9 cellular contexts compared by ENCODE assay signal in the genomic region with DNA sequence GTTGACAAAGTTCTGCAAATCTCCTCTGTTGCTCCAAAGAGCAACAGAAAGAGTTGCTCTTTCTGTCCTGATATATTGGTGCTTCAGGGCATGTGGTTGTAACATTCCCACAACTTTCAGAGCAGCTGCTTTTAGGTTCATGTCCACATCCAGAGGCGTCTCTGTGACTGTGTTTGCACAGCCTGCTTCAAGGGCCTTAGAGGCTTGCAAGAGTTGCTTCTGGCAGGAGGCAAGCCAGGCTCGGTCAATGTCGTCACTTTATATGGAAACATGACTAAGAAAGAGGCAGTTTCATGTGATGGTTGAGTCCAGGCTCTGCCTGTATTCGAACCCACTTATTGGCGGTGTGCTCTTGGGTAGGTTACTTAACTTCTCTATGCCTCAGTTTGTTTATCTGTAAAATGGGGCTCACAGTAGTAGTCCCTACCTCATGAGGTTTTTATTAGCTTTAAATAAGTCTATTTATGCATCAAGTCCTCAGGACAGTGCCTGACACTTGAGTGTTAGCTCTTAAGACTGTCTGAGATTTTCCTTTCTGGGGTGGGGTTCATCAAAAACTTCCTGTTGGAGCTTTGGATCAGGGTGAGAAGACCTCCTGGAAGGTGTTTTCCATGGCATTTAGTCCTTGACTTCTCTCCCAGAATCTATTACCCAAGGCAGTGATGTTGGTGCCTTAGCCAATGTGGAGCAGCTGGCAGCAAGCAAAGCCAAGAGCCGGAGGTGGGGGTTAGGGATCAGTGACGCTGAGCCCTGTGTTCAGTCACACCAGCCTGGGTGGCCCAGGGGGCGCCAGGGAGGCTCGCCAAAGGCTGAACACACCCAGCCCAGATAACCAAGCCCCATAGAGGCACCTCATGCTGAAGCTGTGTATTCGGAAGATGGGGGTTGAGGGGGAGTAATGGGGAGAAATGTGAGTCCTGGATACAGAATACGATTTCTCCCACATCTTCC. TPM values are rescaled to one million over a fixed set of nuclear protein-coding genes. Genes with fewer than 3 reads are reported as not detected.
DNase-seq lines count a peak whose midpoint lies in the region; ATAC-seq and TF ChIP-seq lines count a peak whose summit lies in the region.
"Had no signal": no experiment of that assay in that cellular context is flagged by ENCODE, and none has a peak within 500 bp of the region (broad histone marks: within the 10 kb centered on the region; RNA-seq: fewer than 3 reads in every experiment).

No MANE protein-coding gene starts in this region.

- H3K9me3 ChIP-seq in Karpas-422 (ENCODE audit: low read length) (no peaks in the 10 kb centered on the region), RWPE2 (ENCODE audit: severe bottlenecking) (no peaks in the 10 kb centered on the region), left lung (no peaks in the 10 kb centered on the region), colonic mucosa (no peaks in the 10 kb centered on the region)
- H3K9me3 ChIP-seq: left ventricle myocardium inferior had no signal

- H4K20me1 ChIP-seq in Karpas-422 (ENCODE audit: insufficient read depth, low read depth, low read length): no peaks in the 10 kb centered on the region

- H3K27ac ChIP-seq in Karpas-422 (ENCODE audit: low read length) (no peak overlapping the region), RWPE2 (ENCODE audit: poor library complexity, severe bottlenecking) (no peak overlapping the region), left lung (no peak overlapping the region), colonic mucosa (no peak overlapping the region)
- H3K27ac ChIP-seq: left ventricle myocardium inferior had no signal

- H3K9me2 ChIP-seq in Karpas-422 (replicated peaks; ENCODE audit: insufficient read depth, low read length): no peaks in the 10 kb centered on the region

- H3K4me2 ChIP-seq in Karpas-422 (ENCODE audit: low read depth, low read length, poor library complexity, severe bottlenecking): no peak overlapping the region

- TF ChIP-seq CTCF in RWPE2 (IDR thresholded peaks at IDR 0.05; ENCODE audit: poor library complexity, severe bottlenecking) (no peak), left lung (IDR thresholded peaks at IDR 0.05) (no peak), colonic mucosa (IDR thresholded peaks at IDR 0.05) (no peak)

- H3K79me2 ChIP-seq in Karpas-422 (ENCODE audit: low read length): no peaks in the 10 kb centered on the region

- H3K27me3 ChIP-seq in Karpas-422 (ENCODE audit: low read length) (no peaks in the 10 kb centered on the region), RWPE2 (ENCODE audit: insufficient read depth, poor library complexity, severe bottlenecking) (no peaks in the 10 kb centered on the region), left lung (peaks cover 0 to 48% of the 10 kb centered on the region in 2 donors), colonic mucosa (peaks cover 5% of the 10 kb centered on the region)

- no peaks in the 10 kb centered on the region for H3K4me1 ChIP-seq in Karpas-422 (ENCODE audit: low read length)
- no peaks in the 10 kb centered on the region for H3K4me1 ChIP-seq in RWPE2 (ENCODE audit: insufficient read depth, poor library complexity, severe bottlenecking)
- peaks cover 0 to 3% of the 10 kb centered on the region in 2 donors for H3K4me1 ChIP-seq in left lung
- H3K4me1 ChIP-seq in colonic mucosa: no peaks in the 10 kb centered on the region
- H3K4me1 ChIP-seq: left ventricle myocardium inferior had no signal

- ATAC-seq in RWPE2 (ENCODE audit: low read depth) (no peak), left lung (peak; percentile 87)
- no peak for ATAC-seq in activated CD4-positive, CD25-positive, alpha-beta regulatory T cell treated with anti-CD3 and anti-CD28 coated beads, Interleukin-2, amount 50 U/mL, for 24 hours

- DNase-seq in ELR (ENCODE audit: low read depth): peak; percentile 28
- DNase-seq in Karpas-422: peak; percentile 77
- peak; percentile 38 for DNase-seq in RWPE2 (ENCODE audit: low spot score)
- peak in 1 of 2 donors; percentile 43 for DNase-seq in left lung
- DNase-seq in colonic mucosa: no peak
- DNase-seq in pons (ENCODE audit: low spot score): no peak
- DNase-seq: activated CD4-positive, alpha-beta memory T cell treated with anti-CD3 and anti-CD28 coated beads, Interleukin-2, amount 10 ng/mL, durations not matched to agents 7 days and 5 days; left ventricle myocardium inferior had no signal

- H3K9ac ChIP-seq in Karpas-422 (ENCODE audit: low read length): no peak overlapping the region
- H3K9ac ChIP-seq in colonic mucosa (ENCODE audit: low read depth in 2 of 2, low read length in 2 of 2): no peak overlapping the region

- H2AFZ ChIP-seq in Karpas-422 (ENCODE audit: low read length): no peak overlapping the region

- no peaks in the 10 kb centered on the region for H3K36me3 ChIP-seq in Karpas-422 (ENCODE audit: insufficient read depth, low read length)
- H3K36me3 ChIP-seq in RWPE2 (ENCODE audit: low read depth): no peaks in the 10 kb centered on the region
- no peaks in the 10 kb centered on the region for H3K36me3 ChIP-seq in left lung
- no peaks in the 10 kb centered on the region for H3K36me3 ChIP-seq in colonic mucosa
- H3K36me3 ChIP-seq: left ventricle myocardium inferior had no signal

- intact Hi-C loops in left lung (cut with DNase I): no loop called here
- intact Hi-C loops in colonic mucosa (cut with DNase I): no loop called here

- H3K4me3 ChIP-seq in Karpas-422 (ENCODE audit: low read length): no peak overlapping the region
- no peak overlapping the region for H3K4me3 ChIP-seq in RWPE2 (ENCODE audit: severe bottlenecking)
- no peak overlapping the region for H3K4me3 ChIP-seq in left lung
- H3K4me3 ChIP-seq in colonic mucosa: no peak overlapping the region
- H3K4me3 ChIP-seq: left ventricle myocardium inferior had no signal

RNA-seq across cellular contexts. Expression of a gene that starts 18.9 kb away (rescaled TPM):
- total RNA-seq in Karpas-422 (2014; rRNA removed; shearing (Covaris generic); ENCODE audit: low replicate concordance): not detected in 2 replicates
- total RNA-seq in left lung (under 1 TPM; 0.03 to 0.08 TPM), colonic mucosa (under 1 TPM; 0.74 to 0.77 TPM)
- total RNA-seq: activated CD4-positive, alpha-beta memory T cell treated with anti-CD3 and anti-CD28 coated beads, Interleukin-2, amount 10 ng/mL, durations not matched to agents 7 days and 5 days; left ventricle myocardium inferior had no signal

Comparison
In these comparisons a context has a peak if more than half of its experiments do, and no peak if none do; other contexts are left out.
1. DNase-seq: peak in ELR (single experiment), Karpas-422 (single experiment) and RWPE2 (single experiment); none in colonic mucosa (single experiment) and pons (single experiment).